In genomic region chrX:108347800-108348199, GRCh38 we compare ENCODE assay signal across 23 cellular contexts.
A peak's percentile ranks its signal among the peaks of the same experiment; 100 is the strongest.
DNase-seq lines count a peak whose midpoint lies in the region; ATAC-seq, FAIRE-seq and TF ChIP-seq lines count a peak whose summit lies in the region.
"Had no signal": no experiment of that assay in that cellular context is flagged by ENCODE, and none has a peak within 500 bp of the region (broad histone marks: within the 10 kb centered on the region; RNA-seq: fewer than 3 reads in every experiment).

No MANE protein-coding gene starts in this region.

- H2BK15ac ChIP-seq in mesendoderm (replicated peaks; ENCODE audit: low read depth), result no peak overlapping the region

- no peak for DNase-seq in right lobe of liver
- no peak for DNase-seq in HepG2 (ENCODE audit: low spot score)
- peak; percentile 71 for DNase-seq in ecto neural progenitor cell (ENCODE audit: low spot score)
- DNase-seq in mesendoderm, result peak; percentile 66
- DNase-seq in breast epithelium (ENCODE audit: low spot score in 2 of 2), result no peak
- no peak for DNase-seq in activated CD4-positive, alpha-beta memory T cell treated with anti-CD3 and anti-CD28 coated beads, Interleukin-2, amount 10 ng/mL, durations not matched to agents 7 days and 5 days
- DNase-seq: ACHN; activated CD8-positive, alpha-beta T cell treated with anti-CD3 and anti-CD28 coated beads for 36 hours; activated naive CD4-positive, alpha-beta T cell treated with anti-CD3 and anti-CD28 coated beads for 36 hours; activated T-cell treated with anti-CD3 and anti-CD28 coated beads, Interleukin-2, amount 50 U/mL, for 24 hours; anterior cingulate cortex; CD4-positive, CD25-positive, alpha-beta regulatory T cell; DMS53; KG1; midbrain; NCI-H2171 treated with DMSO at 0.1 percent for 48 hours had no signal

- H2AK5ac ChIP-seq in mesendoderm (ENCODE audit: low read length), result no peak overlapping the region

- no peak overlapping the region for H3K4me2 ChIP-seq in HepG2 (ENCODE audit: low read depth, low read length)
- H3K4me2 ChIP-seq in mesendoderm (ENCODE audit: low read length), result no peak overlapping the region
- H3K4me2 ChIP-seq: hepatocyte had no signal

- H3K23ac ChIP-seq in mesendoderm (ENCODE audit: low read length), result no peak overlapping the region

- no peaks in the 10 kb centered on the region for H3K9me3 Mint-ChIP-seq in activated CD4-positive, alpha-beta memory T cell treated with anti-CD3 and anti-CD28 coated beads, Interleukin-2, amount 10 ng/mL, durations not matched to agents 7 days and 5 days
- H3K9me3 Mint-ChIP-seq: activated CD8-positive, alpha-beta T cell treated with anti-CD3 and anti-CD28 coated beads for 36 hours; activated naive CD4-positive, alpha-beta T cell treated with anti-CD3 and anti-CD28 coated beads for 36 hours; activated T-cell treated with anti-CD3 and anti-CD28 coated beads, Interleukin-2, amount 50 U/mL, for 24 hours; CD4-positive, CD25-positive, alpha-beta regulatory T cell had no signal

- WGBS in right lobe of liver (ENCODE audit: insufficient coverage, low coverage, low lambda C conversion rate, missing lambda C conversion rate), result 31% methylated on average over 3 of the region's 3 CpGs
- WGBS in HepG2 (ENCODE audit: low lambda C conversion rate), result no CpG with 5 or more reads among the region's 3 CpGs
- WGBS in mesendoderm (ENCODE audit: extremely low coverage, insufficient coverage, low lambda C conversion rate), result no CpG with 5 or more reads among the region's 3 CpGs

- CTCF ChIA-PET in HepG2 (lab: Yijun Ruan, JAX; ENCODE audit: low intra/inter-chr PET ratio, low total read pairs), result no interaction called here
- CTCF ChIA-PET in activated CD4-positive, alpha-beta memory T cell treated with anti-CD3 and anti-CD28 coated beads, Interleukin-2, amount 10 ng/mL, durations not matched to agents 7 days and 5 days (lab: Charles Lee), result no interaction called here

- H3K4me3 Mint-ChIP-seq in activated CD4-positive, alpha-beta memory T cell treated with anti-CD3 and anti-CD28 coated beads, Interleukin-2, amount 10 ng/mL, durations not matched to agents 7 days and 5 days, result no peak overlapping the region
- H3K4me3 Mint-ChIP-seq: activated CD8-positive, alpha-beta T cell treated with anti-CD3 and anti-CD28 coated beads for 36 hours; activated naive CD4-positive, alpha-beta T cell treated with anti-CD3 and anti-CD28 coated beads for 36 hours; activated T-cell treated with anti-CD3 and anti-CD28 coated beads, Interleukin-2, amount 50 U/mL, for 24 hours; CD4-positive, CD25-positive, alpha-beta regulatory T cell had no signal

- no peak overlapping the region for H4K8ac ChIP-seq in mesendoderm (ENCODE audit: low read depth, low read length)

- intact Hi-C loops in right lobe of liver (cut with DNase I) (no loop called here), HepG2 (cut with micrococcal nuclease; ENCODE audit: unreplicated experiment) (no loop called here), breast epithelium (cut with DNase I; ENCODE audit: low total_unique reads) (loop anchor here (5.0 kb wide), 1 partner anchor 875 kb away; no protein-coding TSS in a partner anchor)

- H3K36me3 Mint-ChIP-seq in activated CD4-positive, alpha-beta memory T cell treated with anti-CD3 and anti-CD28 coated beads, Interleukin-2, amount 10 ng/mL, durations not matched to agents 7 days and 5 days (ENCODE audit: low read depth), result no peaks in the 10 kb centered on the region
- H3K36me3 Mint-ChIP-seq: CD4-positive, CD25-positive, alpha-beta regulatory T cell had no signal

- no peak overlapping the region for H3K56ac ChIP-seq in mesendoderm (ENCODE audit: low read length)

- no peaks in the 10 kb centered on the region for H3K36me3 ChIP-seq in right lobe of liver
- no peaks in the 10 kb centered on the region for H3K36me3 ChIP-seq in HepG2 (replicated peaks in 1 of 2; ENCODE audit: control insufficient read depth in 1 of 2, insufficient read depth in 2 of 2, low read length in 2 of 2)
- H3K36me3 ChIP-seq in mesendoderm (ENCODE audit: control insufficient read depth, insufficient read depth, low read length), result no peaks in the 10 kb centered on the region
- H3K36me3 ChIP-seq in breast epithelium, result no peaks in the 10 kb centered on the region
- H3K36me3 ChIP-seq: neutrophil had no signal

- POLR2A ChIA-PET in HepG2 (lab: Yijun Ruan, JAX), result no interaction called here
- POLR2A ChIA-PET in activated CD4-positive, alpha-beta memory T cell treated with anti-CD3 and anti-CD28 coated beads, Interleukin-2, amount 10 ng/mL, durations not matched to agents 7 days and 5 days (lab: Charles Lee), result no interaction called here

- H3K4me1 ChIP-seq in right lobe of liver (no peaks in the 10 kb centered on the region), HepG2 (ENCODE audit: insufficient read depth, low read length) (no peaks in the 10 kb centered on the region), mesendoderm (ENCODE audit: control insufficient read depth, low read depth, low read length) (peaks cover 2% of the 10 kb centered on the region), breast epithelium (no peaks in the 10 kb centered on the region)

- no peak overlapping the region for H3K27ac Mint-ChIP-seq in activated CD4-positive, alpha-beta memory T cell treated with anti-CD3 and anti-CD28 coated beads, Interleukin-2, amount 10 ng/mL, durations not matched to agents 7 days and 5 days
- H3K27ac Mint-ChIP-seq: activated CD8-positive, alpha-beta T cell treated with anti-CD3 and anti-CD28 coated beads for 36 hours; activated naive CD4-positive, alpha-beta T cell treated with anti-CD3 and anti-CD28 coated beads for 36 hours; activated T-cell treated with anti-CD3 and anti-CD28 coated beads, Interleukin-2, amount 50 U/mL, for 24 hours; CD4-positive, CD25-positive, alpha-beta regulatory T cell had no signal

- H3K9ac ChIP-seq in HepG2 (ENCODE audit: insufficient read depth, low read depth, low read length) (no peak overlapping the region), mesendoderm (ENCODE audit: low read length) (no peak overlapping the region)

- ATAC-seq in right lobe of liver, result peak in 3 of 4 donors; percentile 58 to 82 (median 60)
- ATAC-seq in HepG2, result no peak
- ATAC-seq in activated CD4-positive, CD25-positive, alpha-beta regulatory T cell treated with anti-CD3 and anti-CD28 coated beads, Interleukin-2, amount 50 U/mL, for 24 hours, result no peak
- ATAC-seq in HG03196 (IDR thresholded peaks at IDR 0.05; ENCODE audit: unreplicated experiment), result no peak
- ATAC-seq: activated CD8-positive, alpha-beta T cell treated with anti-CD3 and anti-CD28 coated beads for 36 hours had no signal

- H2AFZ ChIP-seq in HepG2 (ENCODE audit: low read length), result no peak overlapping the region
- H2AFZ ChIP-seq: hepatocyte had no signal

- TF ChIP-seq RAD21 in HepG2 (CRISPR knock-in tag; IDR thresholded peaks at IDR 0.05), result no peak

- no peaks in the 10 kb centered on the region for H4K20me1 ChIP-seq in HepG2 (ENCODE audit: insufficient read depth, low read length)

- no peaks in the 10 kb centered on the region for H3K79me1 ChIP-seq in mesendoderm (ENCODE audit: low read length)

- no peak overlapping the region for H2BK5ac ChIP-seq in mesendoderm (ENCODE audit: low read length)

- TF ChIP-seq CTCF in right lobe of liver (IDR thresholded peaks at IDR 0.05) (no peak), HepG2 (CRISPR knock-in tag; IDR thresholded peaks at IDR 0.05) (no peak), breast epithelium (IDR thresholded peaks at IDR 0.05) (no peak)

- no peak overlapping the region for H2BK120ac ChIP-seq in mesendoderm (ENCODE audit: low read depth, low read length)

- TF ChIP-seq EP300 in HepG2 (IDR thresholded peaks at IDR 0.05; ENCODE audit: low read depth in 2 of 2, low read length in 2 of 2) (no peak), HepG2 (CRISPR knock-in tag; IDR thresholded peaks at IDR 0.05; ENCODE audit: borderline replicate concordance) (no peak)

- no peaks in the 10 kb centered on the region for H3K27me3 Mint-ChIP-seq in activated CD4-positive, alpha-beta memory T cell treated with anti-CD3 and anti-CD28 coated beads, Interleukin-2, amount 10 ng/mL, durations not matched to agents 7 days and 5 days
- H3K27me3 Mint-ChIP-seq: activated CD8-positive, alpha-beta T cell treated with anti-CD3 and anti-CD28 coated beads for 36 hours; CD4-positive, CD25-positive, alpha-beta regulatory T cell had no signal

- no peak overlapping the region for H4K5ac ChIP-seq in mesendoderm (ENCODE audit: low read length)

- H3K27ac ChIP-seq in right lobe of liver (no peak overlapping the region), HepG2 (ENCODE audit: extremely low read length, insufficient read depth, low read length) (no peak overlapping the region), mesendoderm (ENCODE audit: low read depth, low read length) (no peak overlapping the region), breast epithelium (no peak overlapping the region)
- H3K27ac ChIP-seq: hepatocyte, neutrophil, SK-N-MC had no signal

- no TSS peak for BruUV-seq in HepG2 (replicated peaks; lab: Mats Ljungman, UMichigan)

- H3K4me1 Mint-ChIP-seq in activated CD4-positive, alpha-beta memory T cell treated with anti-CD3 and anti-CD28 coated beads, Interleukin-2, amount 10 ng/mL, durations not matched to agents 7 days and 5 days, result no peaks in the 10 kb centered on the region
- H3K4me1 Mint-ChIP-seq: CD4-positive, CD25-positive, alpha-beta regulatory T cell had no signal

- peaks cover 0 to 4% of the 10 kb centered on the region in 2 donors for H3K27me3 ChIP-seq in right lobe of liver
- no peaks in the 10 kb centered on the region for H3K27me3 ChIP-seq in HepG2 (ENCODE audit: control insufficient read depth in 1 of 2, insufficient read depth in 2 of 2, low read length in 2 of 2)
- no peaks in the 10 kb centered on the region for H3K27me3 ChIP-seq in mesendoderm (ENCODE audit: insufficient read depth, low read length, poor library complexity)
- H3K27me3 ChIP-seq in breast epithelium, result peaks cover 0 to 25% of the 10 kb centered on the region in 2 donors
- H3K27me3 ChIP-seq: hepatocyte, neutrophil had no signal

- TF ChIP-seq POLR2A in right lobe of liver (IDR thresholded peaks at IDR 0.05) (no peak), HepG2 (IDR thresholded peaks at IDR 0.05; ENCODE audit: insufficient read depth in 1 of 2, low read depth in 2 of 2, low read length in 2 of 2) (no peak), breast epithelium (IDR thresholded peaks at IDR 0.05) (no peak)

- FAIRE-seq in HepG2 (lab: Jason Lieb, UNC), result no peak
- FAIRE-seq: GM12891, urothelium cell line had no signal

- H3K4me3 ChIP-seq in right lobe of liver (no peak overlapping the region), HepG2 (replicated peaks in 1 of 3; ENCODE audit: insufficient read depth in 1 of 3, low read depth in 2 of 3, low read length in 3 of 3) (no peak overlapping the region), mesendoderm (ENCODE audit: low read length) (no peak overlapping the region), breast epithelium (no peak overlapping the region)
- H3K4me3 ChIP-seq: hepatocyte, SK-N-MC had no signal

- no peaks in the 10 kb centered on the region for H3K79me2 ChIP-seq in HepG2 (ENCODE audit: insufficient read depth, low read length)
- no peaks in the 10 kb centered on the region for H3K79me2 ChIP-seq in mesendoderm (ENCODE audit: control insufficient read depth, insufficient read depth, low read length)
- H3K79me2 ChIP-seq: hepatocyte had no signal

- in situ Hi-C loops in HepG2 (cut with HindIII; ENCODE audit: extremely low pct_ligation_motif_present, low pct_unique_long_range_greater_than_20kb), result no loop called here

- no peak overlapping the region for H3K4ac ChIP-seq in mesendoderm (ENCODE audit: low read depth, low read length)

- H3K9me3 ChIP-seq in right lobe of liver (no peaks in the 10 kb centered on the region), HepG2 (ENCODE audit: low read length) (no peaks in the 10 kb centered on the region), breast epithelium (no peaks in the 10 kb centered on the region)
- H3K9me3 ChIP-seq: neutrophil had no signal

- H3K18ac ChIP-seq in mesendoderm (ENCODE audit: low read length), result no peak overlapping the region

Comparison
In these comparisons a context has a peak if more than half of its experiments do, and no peak if none do; other contexts are left out.
1. ATAC-seq: peak in right lobe of liver (3 of 4); none in HepG2 (single experiment), activated CD4-positive, CD25-positive, alpha-beta regulatory T cell treated with anti-CD3 and anti-CD28 coated beads, Interleukin-2, amount 50 U/mL, for 24 hours (0 of 2) and HG03196 (single experiment).
2. DNase-seq: peak in ecto neural progenitor cell (single experiment) and mesendoderm (single experiment); none in right lobe of liver (0 of 3), HepG2 (single experiment), breast epithelium (0 of 2) and activated CD4-positive, alpha-beta memory T cell treated with anti-CD3 and anti-CD28 coated beads, Interleukin-2, amount 10 ng/mL, durations not matched to agents 7 days and 5 days (single experiment).